In the genomic region with DNA sequence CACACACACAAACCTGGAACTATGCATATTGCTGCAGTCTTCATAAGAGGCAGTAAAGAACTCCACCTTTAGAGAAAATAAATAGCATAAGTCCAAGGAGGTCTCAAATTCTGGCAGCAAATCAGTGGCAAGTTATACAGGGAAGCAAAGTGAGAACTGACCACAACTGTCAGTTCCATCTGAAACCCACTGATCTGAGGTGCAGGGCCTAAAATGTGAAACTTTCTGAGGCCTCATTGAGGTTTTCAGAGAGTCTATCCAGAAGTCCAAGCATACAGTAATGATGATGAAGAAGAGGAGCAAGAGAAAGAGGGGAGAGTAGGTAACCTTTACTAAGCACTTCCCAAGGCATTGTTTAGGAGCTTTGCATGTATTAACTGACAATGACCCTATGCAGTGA, we compare ENCODE assay signal across 3 cellular contexts.
"Had no signal": no experiment of that assay in that cellular context is flagged by ENCODE, and none has a peak within 500 bp of the region (broad histone marks: within the 10 kb centered on the region; RNA-seq: fewer than 3 reads in every experiment).

No MANE protein-coding gene starts in this region.

- DNase-seq: GDM1, GF-D8 had no signal

- H3K4me3 ChIP-seq: GM12878 had no signal

- ATAC-seq: GM12878 had no signal
